24 cellular contexts compared by ENCODE assay signal in the genomic region with DNA sequence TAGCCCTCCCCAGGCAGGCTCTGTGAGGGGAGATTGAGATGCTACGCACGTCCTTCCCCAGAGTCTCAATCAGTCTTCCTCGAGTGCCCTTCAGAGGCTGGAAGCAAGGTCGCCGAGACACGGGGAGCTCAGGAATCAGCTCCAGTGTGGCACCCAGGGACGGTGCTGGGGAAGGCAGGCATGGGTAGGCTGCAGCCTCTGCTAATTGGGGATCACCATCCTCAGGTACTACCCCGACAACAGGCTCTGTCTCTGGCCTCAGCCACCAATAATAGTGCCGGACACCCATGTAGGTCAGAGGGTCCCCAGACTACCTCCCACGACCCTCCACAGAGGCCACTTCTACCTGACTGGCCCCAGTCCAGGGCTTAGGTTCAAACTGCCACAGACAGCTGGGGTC. TPM values are rescaled to one million over a fixed set of nuclear protein-coding genes. Genes with fewer than 3 reads are reported as not detected.
"Had no signal": no experiment of that assay in that cellular context is flagged by ENCODE, and none has a peak within 500 bp of the region (broad histone marks: within the 10 kb centered on the region; RNA-seq: fewer than 3 reads in every experiment).

No MANE protein-coding gene starts in this region.

- H3K4me1 ChIP-seq: adrenal gland, heart right ventricle, sigmoid colon had no signal

- H3K4me3 Mint-ChIP-seq: activated CD8-positive, alpha-beta T cell treated with anti-CD3 and anti-CD28 coated beads, Interleukin-2, amount 10 ng/mL, durations not matched to agents 7 days and 5 days; activated naive CD8-positive, alpha-beta T cell; activated T-cell treated with anti-CD3 and anti-CD28 coated beads, Interleukin-2, amount 50 U/mL, for 24 hours; activated T-helper 17 cell treated with anti-CD3 and anti-CD28 coated beads, Interleukin-2, amount 50 U/mL, for 72 hours; endodermal cell; naive thymus-derived CD4-positive, alpha-beta T cell; neural crest cell; T-helper 17 cell had no signal

- H3K9me3 Mint-ChIP-seq: activated T-cell treated with anti-CD3 and anti-CD28 coated beads, Interleukin-2, amount 50 U/mL, for 24 hours; activated T-helper 17 cell treated with anti-CD3 and anti-CD28 coated beads, Interleukin-2, amount 50 U/mL, for 72 hours; endodermal cell; neural crest cell had no signal

- ATAC-seq: activated CD4-positive, CD25-positive, alpha-beta regulatory T cell treated with anti-CD3 and anti-CD28 coated beads, Interleukin-2, amount 50 U/mL, for 24 hours; activated CD8-positive, alpha-beta T cell treated with anti-CD3 and anti-CD28 coated beads, Interleukin-2, amount 10 ng/mL, durations not matched to agents 7 days and 5 days; activated T-helper 17 cell treated with anti-CD3 and anti-CD28 coated beads, Interleukin-2, amount 50 U/mL, for 72 hours; naive thymus-derived CD4-positive, alpha-beta T cell; stimulated activated naive CD8-positive, alpha-beta T cell treated with anti-CD3 and anti-CD28 coated beads, Interleukin-15, Interleukin-2, amounts not matched to agents 100 U/mL and 50 U/mL, for 24 hours; T-helper 17 cell had no signal

- H3K27me3 ChIP-seq: adrenal gland, heart right ventricle, sigmoid colon had no signal

- H3K4me3 ChIP-seq: adrenal gland, heart right ventricle, lung, sigmoid colon had no signal

- H3K27ac ChIP-seq: adrenal gland, heart right ventricle, sigmoid colon had no signal

- H3K36me3 Mint-ChIP-seq: activated naive CD8-positive, alpha-beta T cell had no signal

- DNase-seq: activated CD4-positive, alpha-beta T cell treated with anti-CD3 and anti-CD28 coated beads, Interleukin-2, amount 50 U/mL, for 1 hour; activated CD8-positive, alpha-beta T cell treated with anti-CD3 and anti-CD28 coated beads, Interleukin-2, amount 10 ng/mL, durations not matched to agents 7 days and 5 days; activated T-cell treated with anti-CD3 and anti-CD28 coated beads, Interleukin-2, amount 50 U/mL, for 24 hours; cortex of kidney; heart right ventricle; naive thymus-derived CD4-positive, alpha-beta T cell; retina; stimulated activated CD4-positive, alpha-beta T cell treated with anti-CD3 and anti-CD28 coated beads, Interleukin-4, amount 100 ng/mL, for 1 hour; stimulated activated naive CD8-positive, alpha-beta T cell treated with anti-CD3 and anti-CD28 coated beads, Interleukin-15, Interleukin-2, amounts not matched to agents 100 U/mL and 50 U/mL, for 24 hours; T-helper 17 cell had no signal

- H3K9me3 ChIP-seq: adrenal gland, heart right ventricle, sigmoid colon had no signal

- H3K27me3 Mint-ChIP-seq: activated naive CD8-positive, alpha-beta T cell; activated T-cell treated with anti-CD3 and anti-CD28 coated beads, Interleukin-2, amount 50 U/mL, for 24 hours; activated T-helper 17 cell treated with anti-CD3 and anti-CD28 coated beads, Interleukin-2, amount 50 U/mL, for 72 hours; naive thymus-derived CD4-positive, alpha-beta T cell; progenitor cell of endocrine pancreas; T-helper 17 cell had no signal

- H3K36me3 ChIP-seq: adrenal gland had no signal

- H3K27ac Mint-ChIP-seq: activated CD8-positive, alpha-beta T cell treated with anti-CD3 and anti-CD28 coated beads, Interleukin-2, amount 10 ng/mL, durations not matched to agents 7 days and 5 days; activated T-cell treated with anti-CD3 and anti-CD28 coated beads, Interleukin-2, amount 50 U/mL, for 24 hours; activated T-helper 17 cell treated with anti-CD3 and anti-CD28 coated beads, Interleukin-2, amount 50 U/mL, for 72 hours; endodermal cell; progenitor cell of endocrine pancreas; T-helper 17 cell had no signal

RNA-seq across cellular contexts. Expression of gene GSG1L, which starts 28.2 kb away (rescaled TPM):
- total RNA-seq: adrenal gland, bronchial epithelial cell, fibroblast of villous mesenchyme, neural crest cell, omental fat pad, subcutaneous adipose tissue, T-helper 17 cell had no signal
- polyA plus RNA-seq: heart right ventricle; keratinocyte; naive thymus-derived CD4-positive, alpha-beta T cell had no signal
